8 cellular contexts compared by ENCODE assay signal in the genomic region with DNA sequence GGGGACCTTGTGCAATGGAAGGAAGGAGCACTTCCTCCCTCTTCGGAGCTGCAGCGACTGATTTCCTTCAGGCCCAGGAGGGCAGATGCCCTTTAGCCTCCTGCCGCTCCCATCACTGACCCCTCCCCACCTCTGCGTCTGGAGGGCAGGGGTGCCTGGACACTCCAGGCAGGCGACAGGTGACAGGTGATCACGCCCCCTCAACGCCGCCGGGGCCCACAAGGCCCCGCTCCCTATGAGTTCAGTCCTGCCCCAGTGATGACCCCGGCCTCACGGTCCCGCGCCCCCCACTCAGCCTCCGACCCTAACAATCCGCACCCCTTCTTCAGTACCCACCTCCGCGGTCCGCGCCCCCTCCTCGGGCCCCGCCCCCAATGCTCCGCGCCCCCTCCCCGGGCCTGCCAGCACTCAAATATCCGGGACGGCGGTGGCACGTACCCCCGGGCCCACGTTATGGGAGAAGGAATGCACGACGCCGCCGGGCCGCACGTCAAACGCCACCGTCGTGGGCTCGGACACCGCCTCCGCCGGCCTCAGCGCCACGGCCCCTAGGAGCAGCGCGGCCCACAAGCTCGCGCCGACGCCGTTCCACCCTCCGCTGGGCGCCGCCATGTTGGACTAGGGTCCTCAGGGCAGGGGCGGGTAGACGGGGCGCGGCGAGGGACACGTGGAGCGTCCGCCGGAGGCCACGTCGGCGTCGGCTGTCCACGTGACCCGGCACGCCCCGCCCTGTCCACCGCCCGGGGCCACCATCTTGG. TPM values are rescaled to one million over a fixed set of nuclear protein-coding genes. Genes with fewer than 3 reads are reported as not detected.
DNase-seq lines count a peak whose midpoint lies in the region; ATAC-seq lines count a peak whose summit lies in the region.

Gene MYDGF (minus strand): TSS at position 620 of the 758 bp plus-strand sequence. CDS start 8 bp downstream, at position 612.

- peak within 1 kb of the TSS; percentile 93 for H3K4me3 ChIP-seq in Jurkat, Clone E6-1 (ENCODE audit: low read length)

- ATAC-seq in GM21447 (IDR thresholded peaks at IDR 0.05; ENCODE audit: unreplicated experiment) = peak; percentile 72

- DNase-seq in COLO829 (ENCODE audit: low spot score) (peak; percentile 98), OCI-M2 (lab: John Stamatoyannopoulos, UW; ENCODE audit: unreplicated experiment) (peak; percentile 36), activated T-cell treated with anti-CD3 and anti-CD28 coated beads for 24 hours (ENCODE audit: low read depth) (peak; percentile 91), epithelial cell of prostate (ENCODE audit: low read depth, low spot score) (peak; percentile 26), mucosa of gallbladder (ENCODE audit: low spot score) (peak; percentile 91)
- DNase-seq in Jurkat, Clone E6-1 (ENCODE audit: low read depth, low spot score) = peak; percentile 78
- DNase-seq in stimulated activated CD8-positive, alpha-beta memory T cell treated with anti-CD3 and anti-CD28 coated beads, Interleukin-4, amount 100 ng/mL, for 1 hour (ENCODE audit: low read depth in 2 of 2, low spot score in 1 of 2) = peak; percentile 84 to 88

- peak within 1 kb of the TSS; percentile 74 for H3K27ac ChIP-seq in epithelial cell of prostate

RNA-seq across cellular contexts. Expression of gene MYDGF, which starts in this region (rescaled TPM):
- 108 TPM for polyA plus RNA-seq in Jurkat, Clone E6-1 (2012; ENCODE audit: insufficient read depth, insufficient read length)
- 77.4 TPM for total RNA-seq in mucosa of gallbladder

Comparison
In these comparisons a context has a peak if more than half of its experiments do, and no peak if none do; other contexts are left out.
1. Peak in every context shown above with its lines: DNase-seq, ATAC-seq, H3K4me3 ChIP-seq and H3K27ac ChIP-seq.
2. DNase-seq: peak in every context shown above with its lines; median percentile 98 in COLO829; 91 in activated T-cell treated with anti-CD3 and anti-CD28 coated beads for 24 hours; 91 in mucosa of gallbladder; 86 in stimulated activated CD8-positive, alpha-beta memory T cell treated with anti-CD3 and anti-CD28 coated beads, Interleukin-4, amount 100 ng/mL, for 1 hour; 78 in Jurkat, Clone E6-1; 36 in OCI-M2; 26 in epithelial cell of prostate.